In genomic region chr14:105292810-105293711, GRCh38 we compare ENCODE assay signal across 11 cellular contexts. TPM values are rescaled to one million over a fixed set of nuclear protein-coding genes. Genes with fewer than 3 reads are reported as not detected.
DNase-seq lines count a peak whose midpoint lies in the region; ATAC-seq lines count a peak whose summit lies in the region.
"Had no signal": no experiment of that assay in that cellular context is flagged by ENCODE, and none has a peak within 500 bp of the region (broad histone marks: within the 10 kb centered on the region; RNA-seq: fewer than 3 reads in every experiment).

No MANE protein-coding gene starts in this region.

- H3K27ac Mint-ChIP-seq in central memory CD8-positive, alpha-beta T cell (ENCODE audit: low read depth), result peak overlapping the region; percentile 91
- H3K27ac Mint-ChIP-seq: nephron had no signal

- ATAC-seq in central memory CD8-positive, alpha-beta T cell (replicated peaks; ENCODE audit: extremely low read depth, poor library complexity, severe bottlenecking), result no peak
- no peak for ATAC-seq in HG03095 (IDR thresholded peaks at IDR 0.05; ENCODE audit: unreplicated experiment)

- H3K27me3 ChIP-seq in mesendoderm (ENCODE audit: insufficient read depth, low read length, poor library complexity), result no peaks in the 10 kb centered on the region
- H3K27me3 ChIP-seq: Peyer's patch had no signal

- no peak overlapping the region for H4K8ac ChIP-seq in mesendoderm (ENCODE audit: low read depth, low read length)

- H4K5ac ChIP-seq in mesendoderm (ENCODE audit: low read length), result no peak overlapping the region

- no peak overlapping the region for H2AK5ac ChIP-seq in mesendoderm (ENCODE audit: low read length)

- peaks cover 3% of the 10 kb centered on the region for H3K79me2 ChIP-seq in mesendoderm (ENCODE audit: control insufficient read depth, insufficient read depth, low read length)

- H3K4me2 ChIP-seq in mesendoderm (ENCODE audit: low read length), result no peak overlapping the region

- no CpG with 5 or more reads among the region's 26 CpGs for WGBS in mesendoderm (ENCODE audit: extremely low coverage, insufficient coverage, low lambda C conversion rate)

- H3K9me3 Mint-ChIP-seq in central memory CD8-positive, alpha-beta T cell, result no peaks in the 10 kb centered on the region
- H3K9me3 Mint-ChIP-seq: nephron had no signal

- no peak overlapping the region for H3K56ac ChIP-seq in mesendoderm (ENCODE audit: low read length)

- DNase-seq in activated CD8-positive, alpha-beta memory T cell treated with anti-CD3 and anti-CD28 coated beads for 24 hours, result peak; percentile 79
- no peak for DNase-seq in activated CD8-positive, alpha-beta memory T cell treated with anti-CD3 and anti-CD28 coated beads, Interleukin-2, amount 50 U/mL, for 4 hours
- DNase-seq in MV-4-11 (lab: John Stamatoyannopoulos, UW) (peak; percentile 73), mesendoderm (no peak), NCI-H2081 (lab: John Stamatoyannopoulos, UW) (no peak)
- no peak for DNase-seq in central memory CD8-positive, alpha-beta T cell (ENCODE audit: low spot score in 2 of 2)
- peak; percentile 33 for DNase-seq in stimulated activated CD8-positive, alpha-beta memory T cell treated with anti-CD3 and anti-CD28 coated beads, Interleukin-4, amount 100 ng/mL, for 48 hours
- DNase-seq: Peyer's patch had no signal

- no peaks in the 10 kb centered on the region for H3K36me3 ChIP-seq in mesendoderm (ENCODE audit: control insufficient read depth, insufficient read depth, low read length)
- H3K36me3 ChIP-seq: Peyer's patch had no signal

- no peak overlapping the region for H3K27ac ChIP-seq in mesendoderm (ENCODE audit: low read depth, low read length)
- H3K27ac ChIP-seq: coronary artery had no signal

- H2BK5ac ChIP-seq in mesendoderm (ENCODE audit: low read length), result no peak overlapping the region

- no peak overlapping the region for H2BK120ac ChIP-seq in mesendoderm (ENCODE audit: low read depth, low read length)

- H3K36me3 Mint-ChIP-seq in central memory CD8-positive, alpha-beta T cell (ENCODE audit: insufficient read depth), result peaks cover 13% of the 10 kb centered on the region

- H3K4me1 ChIP-seq in mesendoderm (ENCODE audit: control insufficient read depth, low read depth, low read length), result no peaks in the 10 kb centered on the region

- H3K18ac ChIP-seq in mesendoderm (ENCODE audit: low read length), result no peak overlapping the region

- peak overlapping the region; percentile 37 for H3K4me3 Mint-ChIP-seq in central memory CD8-positive, alpha-beta T cell
- H3K4me3 Mint-ChIP-seq: nephron had no signal

- no peaks in the 10 kb centered on the region for H3K27me3 Mint-ChIP-seq in central memory CD8-positive, alpha-beta T cell

- H3K4me3 ChIP-seq in mesendoderm (ENCODE audit: low read length), result no peak overlapping the region
- H3K4me3 ChIP-seq: coronary artery had no signal

- peaks cover 13% of the 10 kb centered on the region for H3K79me1 ChIP-seq in mesendoderm (ENCODE audit: low read length)

- no peak overlapping the region for H3K4ac ChIP-seq in mesendoderm (ENCODE audit: low read depth, low read length)

- no peak overlapping the region for H3K23ac ChIP-seq in mesendoderm (ENCODE audit: low read length)

- no peak overlapping the region for H3K9ac ChIP-seq in mesendoderm (ENCODE audit: low read length)

- H2BK15ac ChIP-seq in mesendoderm (replicated peaks; ENCODE audit: low read depth), result no peak overlapping the region

- peaks cover 43% of the 10 kb centered on the region for H3K4me1 Mint-ChIP-seq in central memory CD8-positive, alpha-beta T cell

RNA-seq across cellular contexts. Expression of gene BRF1, which starts 7.7 kb away (rescaled TPM):
- 7.2 TPM for polyA plus RNA-seq in mesendoderm (2013, experiment 1 of 2)
- 7.2 TPM for polyA plus RNA-seq in mesendoderm (2013, experiment 2 of 2)

RNA-seq across cellular contexts. Expression of gene PACS2, which starts 21.5 kb away (rescaled TPM):
- polyA plus RNA-seq in mesendoderm (2013, experiment 1 of 2), result 22.8 TPM
- 23.4 TPM for polyA plus RNA-seq in mesendoderm (2013, experiment 2 of 2)

RNA-seq across cellular contexts. Expression of gene BTBD6, which starts 44.7 kb away (rescaled TPM):
- polyA plus RNA-seq in mesendoderm (2013, experiment 1 of 2), result 12.0 TPM
- polyA plus RNA-seq in mesendoderm (2013, experiment 2 of 2), result 12.3 TPM

Comparison
In these comparisons a context has a peak if more than half of its experiments do, and no peak if none do; other contexts are left out.
1. DNase-seq: peak in activated CD8-positive, alpha-beta memory T cell treated with anti-CD3 and anti-CD28 coated beads for 24 hours (single experiment), MV-4-11 (single experiment) and stimulated activated CD8-positive, alpha-beta memory T cell treated with anti-CD3 and anti-CD28 coated beads, Interleukin-4, amount 100 ng/mL, for 48 hours (single experiment); none in activated CD8-positive, alpha-beta memory T cell treated with anti-CD3 and anti-CD28 coated beads, Interleukin-2, amount 50 U/mL, for 4 hours (single experiment), central memory CD8-positive, alpha-beta T cell (0 of 2), mesendoderm (single experiment) and NCI-H2081 (0 of 2).